1 cellular context compared by ENCODE assay signal in genomic region chr5:146027746-146028145, GRCh38.
TF ChIP-seq lines count a peak whose summit lies in the region.

No MANE protein-coding gene starts in this region.

TF ChIP-seq in WTC11, 78 proteins besides CTCF, POLR2A, EP300 and RAD21 (continued from another document):
- TF ChIP-seq ARID4B (CRISPR knock-in tag; IDR thresholded peaks at IDR 0.05; ENCODE audit: borderline replicate concordance) (no peak), EMX1 (CRISPR knock-in tag; IDR thresholded peaks at IDR 0.05) (no peak), ZNF532 (CRISPR knock-in tag; IDR thresholded peaks at IDR 0.05; ENCODE audit: borderline replicate concordance) (no peak), IRF1 (CRISPR knock-in tag; IDR thresholded peaks at IDR 0.05) (no peak)
TF ChIP-seq in WTC11: peak in this region for 0.
